ENCODE assay signal across 13 cellular contexts in genomic region chr10:62183857-62184805, GRCh38.
DNase-seq lines count a peak whose midpoint lies in the region; ATAC-seq, FAIRE-seq and TF ChIP-seq lines count a peak whose summit lies in the region.
"Had no signal": no experiment of that assay in that cellular context is flagged by ENCODE, and none has a peak within 500 bp of the region (broad histone marks: within the 10 kb centered on the region; RNA-seq: fewer than 3 reads in every experiment).

No MANE protein-coding gene starts in this region.

- SMC1A ChIA-PET in GM12878 (lab: Charles Lee; ENCODE audit: uncharacterized antibody, unreplicated experiment) = interaction anchor here (0.9 to 1.5 kb wide), 4 partner anchors 15 to 146 kb away, joined by 3 read pairs; no protein-coding TSS in a partner anchor

- no peaks in the 10 kb centered on the region for H3K36me3 ChIP-seq in CD8-positive, alpha-beta memory T cell (ENCODE audit: insufficient read depth, low read length)
- no peaks in the 10 kb centered on the region for H3K36me3 ChIP-seq in GM12878 (ENCODE audit: control insufficient read depth in 2 of 2, insufficient read depth in 2 of 2, low read length in 1 of 2)

- POLR2A ChIA-PET in A549 (lab: Yijun Ruan, JAX) = no interaction called here
- POLR2A ChIA-PET in CD8-positive, alpha-beta memory T cell (lab: Charles Lee) = interaction anchor here (0.9 to 1.1 kb wide), 3 partner anchors 102 to 278 kb away, joined by 3 to 4 read pairs (median 3); no protein-coding TSS in a partner anchor
- POLR2A ChIA-PET in GM12878 (lab: Charles Lee) = no interaction called here

- H2BK120ac ChIP-seq in H9 (ENCODE audit: low read depth, low read length, poor library complexity, severe bottlenecking) = no peak overlapping the region

- H3K4me2 ChIP-seq in A549 (no peak overlapping the region), GM12878 (ENCODE audit: control insufficient read depth, insufficient read depth) (peak overlapping the region; percentile 46; the same call in 1 of the 2 replicates), H9 (ENCODE audit: insufficient read depth, insufficient read length, low read length) (no peak overlapping the region)

- peaks cover 62 to 85% (median 78%) of the 10 kb centered on the region in 3 donors for H3K4me1 Mint-ChIP-seq in CD8-positive, alpha-beta memory T cell
- peaks cover 13 to 19% of the 10 kb centered on the region in 2 experiments for H3K4me1 Mint-ChIP-seq in H9

- H4K20me1 ChIP-seq in GM12878 (ENCODE audit: control insufficient read depth, insufficient read depth) = no peaks in the 10 kb centered on the region
- H4K20me1 ChIP-seq in H9 (ENCODE audit: control insufficient read depth, insufficient read depth, insufficient read length) = no peaks in the 10 kb centered on the region

- peak overlapping the region; percentile 51 to 91 (median 74) for H3K27ac Mint-ChIP-seq in CD8-positive, alpha-beta memory T cell
- no peak overlapping the region; a peak in 1 of 7 replicates for H3K27ac Mint-ChIP-seq in H9

- H2BK15ac ChIP-seq in H9 (ENCODE audit: low read depth, low read length) = no peak overlapping the region

- H4K91ac ChIP-seq in H9 (ENCODE audit: insufficient read length, low read depth, low read length) = no peak overlapping the region

- H2BK5ac ChIP-seq in H9 (ENCODE audit: insufficient read length, low read length) = no peak overlapping the region

- no peak for TF ChIP-seq CTCF in A549 (IDR thresholded peaks at IDR 0.05)
- no peak for TF ChIP-seq CTCF in GM12878 (IDR thresholded peaks at IDR 0.05 in 2 of 3, conservative IDR thresholded peaks at IDR 0.05 in 1 of 3; ENCODE audit: control insufficient read depth in 2 of 3, extremely low read depth in 1 of 3, insufficient read depth in 1 of 3, low read depth in 3 of 3, low read length in 3 of 3)
- TF ChIP-seq CTCF in H9 (conservative IDR thresholded peaks at IDR 0.05) = no peak

- no peak overlapping the region for H3K4ac ChIP-seq in H9 (ENCODE audit: low read depth, low read length)

- CTCF ChIA-PET in A549 (lab: Yijun Ruan, JAX) (interaction anchor here (1.9 kb wide), 1 partner anchor 145 kb away, joined by 5 read pairs; no protein-coding TSS in a partner anchor), GM12878 (lab: Yijun Ruan, JAX) (interaction anchor here (0.9 kb wide), 1 partner anchor 145 kb away, joined by 3 read pairs; no protein-coding TSS in a partner anchor)
- CTCF ChIA-PET in CD8-positive, alpha-beta memory T cell (lab: Charles Lee) = interaction anchor here (0.6 to 1.8 kb wide), 6 partner anchors 55 to 433 kb away, joined by 3 to 5 read pairs (median 4); no protein-coding TSS in a partner anchor

- H2AK5ac ChIP-seq in H9 (ENCODE audit: insufficient read length, low read length) = no peak overlapping the region

- TF ChIP-seq EP300 in A549 (IDR thresholded peaks at IDR 0.05) (no peak), GM12878 (IDR thresholded peaks at IDR 0.05; ENCODE audit: borderline replicate concordance in 1 of 2, control insufficient read depth in 1 of 2, low read depth in 2 of 2, low read length in 2 of 2) (no peak)

- no peaks in the 10 kb centered on the region for H3K79me2 ChIP-seq in GM12878 (ENCODE audit: control insufficient read depth, insufficient read depth, low read length)
- H3K79me2 ChIP-seq in H9 (ENCODE audit: insufficient read depth, low read length) = no peaks in the 10 kb centered on the region

- no peak for ATAC-seq in A549
- ATAC-seq in GM12878 = 0 out of 3 replicates have a peak, but pooled peaks have one; percentile 6
- ATAC-seq in HG03139 (IDR thresholded peaks at IDR 0.05; ENCODE audit: unreplicated experiment) = no peak
- ATAC-seq in GM21381 (IDR thresholded peaks at IDR 0.05; ENCODE audit: unreplicated experiment) = no peak
- ATAC-seq: HCT116 had no signal

- no peak overlapping the region for H3K23ac ChIP-seq in H9 (ENCODE audit: insufficient read length, low read depth, low read length)

- H3K9me3 Mint-ChIP-seq in CD8-positive, alpha-beta memory T cell = no peaks in the 10 kb centered on the region
- H3K9me3 Mint-ChIP-seq in H9 = peaks cover 0 to 3% of the 10 kb centered on the region in 2 experiments; a peak in 1 of 5 replicates

- H2BK12ac ChIP-seq in H9 (ENCODE audit: insufficient read length, low read depth, low read length) = no peak overlapping the region

- H3K14ac ChIP-seq in H9 (ENCODE audit: insufficient read depth, low read length) = no peak overlapping the region

- no peak for TF ChIP-seq RAD21 in A549 (conservative IDR thresholded peaks at IDR 0.05 in 1 of 2, IDR thresholded peaks at IDR 0.05 in 1 of 2)
- TF ChIP-seq RAD21 in GM12878 (IDR thresholded peaks at IDR 0.05; ENCODE audit: insufficient read depth, low read depth, low read length) = no peak

- H3K56ac ChIP-seq in H9 (ENCODE audit: insufficient read length, low read depth, low read length) = no peak overlapping the region

- H3K18ac ChIP-seq in H9 (ENCODE audit: insufficient read length, low read depth, low read length) = no peak overlapping the region

- no peaks in the 10 kb centered on the region for H3K79me1 ChIP-seq in H9 (ENCODE audit: insufficient read depth, low read depth, low read length, poor library complexity, severe bottlenecking)

- H2BK20ac ChIP-seq in H9 (ENCODE audit: low read depth, low read length, poor library complexity, severe bottlenecking) = no peak overlapping the region

- RAD21 ChIA-PET in GM12878 (lab: Charles Lee; ENCODE audit: unreplicated experiment) = no interaction called here

- H4K5ac ChIP-seq in H9 (ENCODE audit: insufficient read length, low read depth, low read length) = no peak overlapping the region

- intact Hi-C loops in GM12878 (cut with micrococcal nuclease; ENCODE audit: unreplicated experiment) = loop anchor here (5.0 kb wide), 1 partner anchor 58 kb away; no protein-coding TSS in a partner anchor

- peak in 1 of 2 experiments; percentile 39 for DNase-seq in A549 (ENCODE audit: low read depth in 1 of 2, low spot score in 1 of 2)
- no peak for DNase-seq in CD8-positive, alpha-beta memory T cell
- DNase-seq in SW480 (ENCODE audit: low spot score) = peak; percentile 1
- DNase-seq in GM12878 (ENCODE audit: low read depth, low spot score) = no peak
- no peak for DNase-seq in H9
- DNase-seq in stimulated activated naive CD4-positive, alpha-beta T cell (lab: John Stamatoyannopoulos, UW) = no peak
- DNase-seq: C1 segment of cervical spinal cord, substantia nigra had no signal

- TF ChIP-seq POLR2A in A549 (IDR thresholded peaks at IDR 0.05; ENCODE audit: low read length) (no peak), GM12878 (IDR thresholded peaks at IDR 0.05; ENCODE audit: low read depth, low read length) (no peak)

- H3K27ac ChIP-seq in A549 (no peak overlapping the region), GM12878 (ENCODE audit: control insufficient read depth, insufficient read depth) (no peak overlapping the region), H9 (ENCODE audit: insufficient read length, low read depth, low read length) (no peak overlapping the region)
- no peak overlapping the region for H3K27ac ChIP-seq in CD8-positive, alpha-beta memory T cell (ENCODE audit: low read depth, low read length)
- H3K27ac ChIP-seq: RWPE1 had no signal

- H3K9ac ChIP-seq in GM12878 (ENCODE audit: control insufficient read depth, insufficient read depth, low read length) (no peak overlapping the region), H9 (ENCODE audit: extremely low read depth, insufficient read length, low read length) (no peak overlapping the region)

- no peak overlapping the region for H3T11ph ChIP-seq in H9 (ENCODE audit: low read length)

- 57% methylated on average over 5 of the region's 5 CpGs for WGBS in A549 (ENCODE audit: missing lambda C conversion rate)
- 82% methylated on average over 5 of the region's 5 CpGs for WGBS in GM12878 (ENCODE audit: insufficient coverage, insufficient replicate concordance, low lambda C conversion rate, missing lambda C conversion rate)
- WGBS in H9 (ENCODE audit: extremely low coverage, insufficient read length, low lambda C conversion rate) = 100% methylated on average over 1 of the region's 5 CpGs

- no peaks in the 10 kb centered on the region for H3K27me3 Mint-ChIP-seq in CD8-positive, alpha-beta memory T cell
- no peaks in the 10 kb centered on the region for H3K27me3 Mint-ChIP-seq in H9 (ENCODE audit: low read depth)

- H3K9me3 ChIP-seq in A549 (no peaks in the 10 kb centered on the region), GM12878 (replicated peaks; ENCODE audit: control insufficient read depth, insufficient read depth, low read length) (no peaks in the 10 kb centered on the region), H9 (ENCODE audit: control insufficient read depth, low read depth, low read length) (no peaks in the 10 kb centered on the region)
- H3K9me3 ChIP-seq in CD8-positive, alpha-beta memory T cell (ENCODE audit: low read length) = no peaks in the 10 kb centered on the region

- FAIRE-seq in A549 (lab: Jason Lieb, UNC) (no peak), GM12878 (lab: Jason Lieb, UNC) (no peak)
- FAIRE-seq: G401.6 had no signal

- in situ Hi-C loops in GM12878 (cut with MboI) = no loop called here

- no peaks in the 10 kb centered on the region for H3K27me3 ChIP-seq in CD8-positive, alpha-beta memory T cell (ENCODE audit: insufficient read depth, low read length, poor library complexity, severe bottlenecking)
- H3K27me3 ChIP-seq in GM12878 (replicated peaks in 1 of 2; ENCODE audit: control insufficient read depth in 2 of 2, insufficient read depth in 2 of 2, low read length in 1 of 2) (no peaks in the 10 kb centered on the region), H9 (ENCODE audit: insufficient read depth, low read length) (no peaks in the 10 kb centered on the region)

- BruUV-seq in GM12878 (replicated peaks; lab: Mats Ljungman, UMichigan) = no TSS peak

- no peak overlapping the region for H4K8ac ChIP-seq in H9 (replicated peaks; ENCODE audit: insufficient read length, low read depth, low read length)

- 0 out of 3 replicates have a peak, but pooled peaks cover 7% of the 10 kb centered on the region for H3K4me1 ChIP-seq in A549
- peaks cover 72% of the 10 kb centered on the region for H3K4me1 ChIP-seq in CD8-positive, alpha-beta memory T cell (ENCODE audit: insufficient read depth, low read length)
- H3K4me1 ChIP-seq in GM12878 (ENCODE audit: control insufficient read depth, insufficient read depth, low read length) = peaks cover 7% of the 10 kb centered on the region
- no peaks in the 10 kb centered on the region for H3K4me1 ChIP-seq in H9 (ENCODE audit: insufficient read depth, low read length)

- H2AFZ ChIP-seq in GM12878 (ENCODE audit: control insufficient read depth, low read depth, low read length) (no peak overlapping the region), H9 (ENCODE audit: low read length) (no peak overlapping the region)

- no peaks in the 10 kb centered on the region for H3K23me2 ChIP-seq in H9 (ENCODE audit: insufficient read length, low read depth, low read length, poor library complexity, severe bottlenecking)

- peaks cover 0 to 7% (median 0%) of the 10 kb centered on the region in 3 donors for H3K36me3 Mint-ChIP-seq in CD8-positive, alpha-beta memory T cell
- H3K36me3 Mint-ChIP-seq in H9 (ENCODE audit: insufficient read depth in 1 of 3, low read depth in 3 of 3) = peaks cover 2 to 11% (median 2%) of the 10 kb centered on the region in 3 experiments; a peak in 3 of 7 replicates

- H3K4me3 ChIP-seq in A549 = no peak overlapping the region
- H3K4me3 ChIP-seq in CD8-positive, alpha-beta memory T cell (ENCODE audit: low read length) = no peak overlapping the region
- no peak overlapping the region for H3K4me3 ChIP-seq in GM12878

- H3K4me3 Mint-ChIP-seq in CD8-positive, alpha-beta memory T cell = peak overlapping the region; percentile 3 to 60 (median 45)
- H3K4me3 Mint-ChIP-seq in H9 = no peak overlapping the region

Comparison
In these comparisons a context has a peak if more than half of its experiments do, and no peak if none do; other contexts are left out.
1. H3K27ac Mint-ChIP-seq: peak in CD8-positive, alpha-beta memory T cell (8 of 8); none in H9 (0 of 3).
2. H3K4me3 Mint-ChIP-seq: peak in CD8-positive, alpha-beta memory T cell (7 of 7); none in H9 (0 of 2).